Comparison of ENCODE assay signal across 8 cellular contexts in genomic region chr1:202998836-202999750, GRCh38. TPM values are rescaled to one million over a fixed set of nuclear protein-coding genes. Genes with fewer than 3 reads are reported as not detected.
DNase-seq lines count a peak whose midpoint lies in the region; ATAC-seq lines count a peak whose summit lies in the region.

No MANE protein-coding gene starts in this region.

- DNase-seq in GM03348 (ENCODE audit: low spot score) (peak; percentile 54), MV-4-11 (lab: John Stamatoyannopoulos, UW) (peak; percentile 65), T-helper 17 cell (peak; percentile 16 to 57 (median 24)), adipocyte (ENCODE audit: low read depth) (peak; percentile 84), iPS-NIHi11 (ENCODE audit: low spot score) (peak; percentile 31), GOT3 (lab: John Stamatoyannopoulos, UW) (no peak), NCI-H524 treated with DMSO at 0.1 percent for 48 hours (lab: John Stamatoyannopoulos, UW) (no peak)
- DNase-seq in stimulated activated CD4-positive, alpha-beta T cell treated with anti-CD3 and anti-CD28 coated beads, Interleukin-1b, Interleukin-23, amount 100 ng/mL, for 24 hours (ENCODE audit: low read depth in 4 of 4, low spot score in 1 of 4): peak; percentile 32 to 56 (median 44)

- H3K9me3 ChIP-seq in T-helper 17 cell (ENCODE audit: control insufficient read depth, low read length, poor library complexity, severe bottlenecking) (no peaks in the 10 kb centered on the region), adipocyte (ENCODE audit: control insufficient read depth, low read length) (no peaks in the 10 kb centered on the region)

- peak overlapping the region; percentile 36 for H3K4me3 Mint-ChIP-seq in T-helper 17 cell

- no peaks in the 10 kb centered on the region for H3K36me3 Mint-ChIP-seq in T-helper 17 cell (ENCODE audit: low read depth)

- H3K4me1 Mint-ChIP-seq in T-helper 17 cell: peaks cover 11% of the 10 kb centered on the region

- H3K4me1 ChIP-seq in adipocyte (ENCODE audit: control insufficient read depth, insufficient read depth, low read length): no peaks in the 10 kb centered on the region

- H3K4me3 ChIP-seq in adipocyte (ENCODE audit: low read length): no peak overlapping the region

- no peaks in the 10 kb centered on the region for H3K36me3 ChIP-seq in adipocyte (ENCODE audit: control insufficient read depth, insufficient read depth, low read length, severe bottlenecking)

- H3K27me3 ChIP-seq in adipocyte (replicated peaks; ENCODE audit: control insufficient read depth, insufficient read depth, low read length): peaks cover 30% of the 10 kb centered on the region

- peaks cover 44% of the 10 kb centered on the region for H3K27me3 Mint-ChIP-seq in T-helper 17 cell

- ATAC-seq in T-helper 17 cell: peak; percentile 64

- peak overlapping the region; percentile 43 for H3K27ac Mint-ChIP-seq in T-helper 17 cell

- peak overlapping the region; percentile 1 for H3K9ac ChIP-seq in adipocyte (ENCODE audit: low read length)

RNA-seq across cellular contexts. Expression of gene TMEM183A, which starts 8.1 kb away (rescaled TPM):
- total RNA-seq in T-helper 17 cell: 100 to 1,000 TPM; 118 to 130 TPM

RNA-seq across cellular contexts. Expression of gene PPFIA4, which starts 27.2 kb away (rescaled TPM):
- total RNA-seq in T-helper 17 cell: 1 to 10 TPM in 1 of 2 donors, under 1 TPM in 1; 0.81 to 1.5 TPM

RNA-seq across cellular contexts. Expression of gene CYB5R1, which starts 32.0 kb away (rescaled TPM):
- 10 to 100 TPM; 41.6 to 42.4 TPM for total RNA-seq in T-helper 17 cell

RNA-seq across cellular contexts. Expression of gene ADIPOR1, which starts 41.0 kb away (rescaled TPM):
- 100 to 1,000 TPM in 1 of 2 donors, 10 to 100 TPM in 1; 65.8 to 126 TPM for total RNA-seq in T-helper 17 cell

Comparison
In these comparisons a context has a peak if more than half of its experiments do, and no peak if none do; other contexts are left out.
1. DNase-seq: peak in GM03348 (single experiment), MV-4-11 (single experiment), T-helper 17 cell (3 of 3), adipocyte (single experiment), iPS-NIHi11 (single experiment) and stimulated activated CD4-positive, alpha-beta T cell treated with anti-CD3 and anti-CD28 coated beads, Interleukin-1b, Interleukin-23, amount 100 ng/mL, for 24 hours (4 of 4); none in GOT3 (single experiment) and NCI-H524 treated with DMSO at 0.1 percent for 48 hours (single experiment).